ENCODE assay signal across 11 cellular contexts in the genomic region with DNA sequence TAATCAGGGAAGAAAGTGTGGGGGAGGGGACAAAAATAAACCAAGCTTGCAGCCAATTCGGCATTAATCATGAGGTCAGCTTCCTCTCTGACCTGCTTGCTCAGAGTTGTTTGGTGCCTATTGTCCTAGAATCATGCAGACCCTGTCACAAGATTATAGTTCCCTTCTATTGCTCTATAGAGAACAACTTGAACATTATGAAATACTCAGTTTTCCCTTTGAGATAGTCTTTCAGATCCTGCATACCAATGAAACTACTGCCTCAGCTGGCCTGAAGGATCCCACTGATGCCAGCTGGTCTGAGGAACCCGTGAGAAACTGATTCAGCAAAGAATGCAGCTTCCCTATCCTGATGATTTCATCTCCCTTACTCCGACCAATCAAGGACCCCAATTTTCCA. TPM values are rescaled to one million over a fixed set of nuclear protein-coding genes. Genes with fewer than 3 reads are reported as not detected.
A peak's percentile ranks its signal among the peaks of the same experiment; 100 is the strongest.
DNase-seq lines count a peak whose midpoint lies in the region; ATAC-seq, FAIRE-seq and TF ChIP-seq lines count a peak whose summit lies in the region.
"Had no signal": no experiment of that assay in that cellular context is flagged by ENCODE, and none has a peak within 500 bp of the region (broad histone marks: within the 10 kb centered on the region; RNA-seq: fewer than 3 reads in every experiment).

No MANE protein-coding gene starts in this region.

- H3K9me3 ChIP-seq in astrocyte (ENCODE audit: insufficient read depth, low read depth, low read length) (no peaks in the 10 kb centered on the region), left lung (no peaks in the 10 kb centered on the region)

- no peaks in the 10 kb centered on the region for H4K20me1 ChIP-seq in astrocyte (ENCODE audit: insufficient read depth, low read length)

- H3K4me1 ChIP-seq in astrocyte (ENCODE audit: insufficient read depth, low read length) (peaks cover 13% of the 10 kb centered on the region), left lung (peaks cover 4 to 18% of the 10 kb centered on the region in 2 donors)

- H3K4me2 ChIP-seq in astrocyte (ENCODE audit: low read length): no peak overlapping the region

- H3K27ac ChIP-seq in astrocyte (ENCODE audit: low read depth, low read length) (no peak overlapping the region), left lung (peak overlapping the region; percentile 65 to 69)

- no peaks in the 10 kb centered on the region for H3K79me2 ChIP-seq in astrocyte (ENCODE audit: insufficient read depth, low read length)

- H3K36me3 ChIP-seq in astrocyte (ENCODE audit: insufficient read depth, low read length) (no peaks in the 10 kb centered on the region), left lung (peaks cover 0 to 4% of the 10 kb centered on the region in 2 donors)

- no peak for FAIRE-seq in astrocyte (lab: Jason Lieb, UNC)
- FAIRE-seq: colon had no signal

- no peaks in the 10 kb centered on the region for H3K9me3 Mint-ChIP-seq in activated CD4-positive, alpha-beta T cell treated with anti-CD3 and anti-CD28 coated beads, Interleukin-2, amount 10 ng/mL, durations not matched to agents 7 days and 5 days
- no peaks in the 10 kb centered on the region for H3K9me3 Mint-ChIP-seq in astrocyte (ENCODE audit: unreplicated experiment)
- no peaks in the 10 kb centered on the region for H3K9me3 Mint-ChIP-seq in stimulated activated memory B cell treated with anti-CD40 and anti-IgM and Interleukin-4, amounts not matched to agents 10 μg/mL and 1 μg/mL and 100 μg/mL, for 72 hours

- H3K36me3 Mint-ChIP-seq in activated CD4-positive, alpha-beta T cell treated with anti-CD3 and anti-CD28 coated beads, Interleukin-2, amount 10 ng/mL, durations not matched to agents 7 days and 5 days (ENCODE audit: low read depth): no peaks in the 10 kb centered on the region
- H3K36me3 Mint-ChIP-seq in astrocyte (ENCODE audit: low read depth, unreplicated experiment): no peaks in the 10 kb centered on the region
- H3K36me3 Mint-ChIP-seq in stimulated activated memory B cell treated with anti-CD40 and anti-IgM and Interleukin-4, amounts not matched to agents 10 μg/mL and 1 μg/mL and 100 μg/mL, for 72 hours: peaks cover 2% of the 10 kb centered on the region

- H3K27ac Mint-ChIP-seq in activated CD4-positive, alpha-beta T cell treated with anti-CD3 and anti-CD28 coated beads, Interleukin-2, amount 10 ng/mL, durations not matched to agents 7 days and 5 days: peak overlapping the region; percentile 1
- H3K27ac Mint-ChIP-seq in astrocyte (ENCODE audit: unreplicated experiment): no peak overlapping the region
- H3K27ac Mint-ChIP-seq in stimulated activated memory B cell treated with anti-CD40 and anti-IgM and Interleukin-4, amounts not matched to agents 10 μg/mL and 1 μg/mL and 100 μg/mL, for 72 hours: no peak overlapping the region

- peak overlapping the region; percentile 57 for H3K4me3 Mint-ChIP-seq in activated CD4-positive, alpha-beta T cell treated with anti-CD3 and anti-CD28 coated beads, Interleukin-2, amount 10 ng/mL, durations not matched to agents 7 days and 5 days
- peak overlapping the region; percentile 11 for H3K4me3 Mint-ChIP-seq in astrocyte (ENCODE audit: unreplicated experiment)
- H3K4me3 Mint-ChIP-seq in stimulated activated memory B cell treated with anti-CD40 and anti-IgM and Interleukin-4, amounts not matched to agents 10 μg/mL and 1 μg/mL and 100 μg/mL, for 72 hours: peak overlapping the region; percentile 80

- peak overlapping the region; percentile 81 for H3K9ac ChIP-seq in astrocyte (ENCODE audit: low read length)

- no peak for TF ChIP-seq CTCF in astrocyte (IDR thresholded peaks at IDR 0.05; ENCODE audit: insufficient read depth, low read depth, low read length)
- TF ChIP-seq CTCF in left lung (IDR thresholded peaks at IDR 0.05): no peak

- H3K27me3 Mint-ChIP-seq in activated CD4-positive, alpha-beta T cell treated with anti-CD3 and anti-CD28 coated beads, Interleukin-2, amount 10 ng/mL, durations not matched to agents 7 days and 5 days: no peaks in the 10 kb centered on the region
- H3K27me3 Mint-ChIP-seq in astrocyte (ENCODE audit: low read depth, unreplicated experiment): no peaks in the 10 kb centered on the region
- no peaks in the 10 kb centered on the region for H3K27me3 Mint-ChIP-seq in stimulated activated memory B cell treated with anti-CD40 and anti-IgM and Interleukin-4, amounts not matched to agents 10 μg/mL and 1 μg/mL and 100 μg/mL, for 72 hours

- no peak for DNase-seq in activated CD4-positive, alpha-beta T cell treated with anti-CD3 and anti-CD28 coated beads, Interleukin-2, amount 10 ng/mL, durations not matched to agents 7 days and 5 days
- DNase-seq in activated CD4-positive, alpha-beta T cell treated with anti-CD3 and anti-CD28 coated beads, Interleukin-2, amount 50 U/mL, for 48 hours: no peak
- peak; percentile 27 for DNase-seq in astrocyte (ENCODE audit: low read depth)
- DNase-seq in left lung: no peak
- no peak for DNase-seq in NCI-H345 (lab: John Stamatoyannopoulos, UW)
- no peak for DNase-seq in SK-N-DZ (ENCODE audit: low spot score)
- DNase-seq: NCI-H2081, T1000 had no signal

- CTCF ChIA-PET in activated CD4-positive, alpha-beta T cell treated with anti-CD3 and anti-CD28 coated beads, Interleukin-2, amount 10 ng/mL, durations not matched to agents 7 days and 5 days (lab: Charles Lee): interaction anchor here (1.0 kb wide), 2 partner anchors 10 to 23 kb away, joined by 3 to 4 read pairs; no protein-coding TSS in a partner anchor

- H3K4me3 ChIP-seq in astrocyte (ENCODE audit: insufficient read depth, low read depth, low read length) (no peak overlapping the region), left lung (no peak overlapping the region)

- intact Hi-C loops in left lung (cut with DNase I): no loop called here

- H3K27me3 ChIP-seq in astrocyte (ENCODE audit: insufficient read depth, low read length) (no peaks in the 10 kb centered on the region), left lung (no peaks in the 10 kb centered on the region)

- H3K4me1 Mint-ChIP-seq in activated CD4-positive, alpha-beta T cell treated with anti-CD3 and anti-CD28 coated beads, Interleukin-2, amount 10 ng/mL, durations not matched to agents 7 days and 5 days: peaks cover 18% of the 10 kb centered on the region
- no peaks in the 10 kb centered on the region for H3K4me1 Mint-ChIP-seq in astrocyte (ENCODE audit: low read depth, unreplicated experiment)
- H3K4me1 Mint-ChIP-seq in stimulated activated memory B cell treated with anti-CD40 and anti-IgM and Interleukin-4, amounts not matched to agents 10 μg/mL and 1 μg/mL and 100 μg/mL, for 72 hours: peaks cover 16% of the 10 kb centered on the region

- POLR2A ChIA-PET in activated CD4-positive, alpha-beta T cell treated with anti-CD3 and anti-CD28 coated beads, Interleukin-2, amount 10 ng/mL, durations not matched to agents 7 days and 5 days (lab: Charles Lee): no interaction called here

- ATAC-seq in left lung: peak; percentile 28
- no peak for ATAC-seq in stimulated activated memory B cell treated with anti-CD40 and anti-IgM and Interleukin-4, amounts not matched to agents 10 μg/mL and 1 μg/mL and 100 μg/mL, for 72 hours
- ATAC-seq in HG02973 (IDR thresholded peaks at IDR 0.05; ENCODE audit: unreplicated experiment): no peak

- H2AFZ ChIP-seq in astrocyte (ENCODE audit: low read depth, low read length): peak overlapping the region; percentile 92

RNA-seq across cellular contexts. Expression of gene BBS5, which starts 1.0 kb away (rescaled TPM):
- 1 to 10 TPM; 1.3 to 1.4 TPM for total RNA-seq in activated CD4-positive, alpha-beta T cell treated with anti-CD3 and anti-CD28 coated beads, Interleukin-2, amount 10 ng/mL, durations not matched to agents 7 days and 5 days
- 3.9 and 4.0 TPM in 2 replicates for total RNA-seq in astrocyte
- total RNA-seq in left lung: 1 to 10 TPM; 6.2 to 8.0 TPM
- polyA plus RNA-seq in SK-N-DZ (2014; cell fraction: cytosol; rRNA removed): 5.8 and 7.1 TPM in 2 replicates
- 3.5 and 4.7 TPM in 2 replicates for polyA plus RNA-seq in SK-N-DZ (2014; cell fraction: nucleus; rRNA removed)

RNA-seq across cellular contexts. Expression of gene KLHL41, which starts 31.2 kb away (rescaled TPM):
- under 1 TPM in 1 of 2 experiments, not detected in 1; 0.08 TPM for total RNA-seq in activated CD4-positive, alpha-beta T cell treated with anti-CD3 and anti-CD28 coated beads, Interleukin-2, amount 10 ng/mL, durations not matched to agents 7 days and 5 days
- total RNA-seq in astrocyte (not detected in 2 replicates), left lung (1 to 10 TPM; 1.4 to 1.5 TPM)
- polyA plus RNA-seq in SK-N-DZ (2014; cell fraction: cytosol; rRNA removed): 0.14 TPM in 1 of 2 replicates, not detected in the other
- polyA plus RNA-seq in SK-N-DZ (2014; cell fraction: nucleus; rRNA removed): 0.08 TPM in 1 of 2 replicates, not detected in the other

Comparison
In these comparisons a context has a peak if more than half of its experiments do, and no peak if none do; other contexts are left out.
1. H3K4me3 Mint-ChIP-seq: peak in every context shown above with its lines; median percentile 80 in stimulated activated memory B cell treated with anti-CD40 and anti-IgM and Interleukin-4, amounts not matched to agents 10 μg/mL and 1 μg/mL and 100 μg/mL, for 72 hours; 57 in activated CD4-positive, alpha-beta T cell treated with anti-CD3 and anti-CD28 coated beads, Interleukin-2, amount 10 ng/mL, durations not matched to agents 7 days and 5 days; 11 in astrocyte.